Comparison of ENCODE assay signal across 17 cellular contexts in the genomic region with DNA sequence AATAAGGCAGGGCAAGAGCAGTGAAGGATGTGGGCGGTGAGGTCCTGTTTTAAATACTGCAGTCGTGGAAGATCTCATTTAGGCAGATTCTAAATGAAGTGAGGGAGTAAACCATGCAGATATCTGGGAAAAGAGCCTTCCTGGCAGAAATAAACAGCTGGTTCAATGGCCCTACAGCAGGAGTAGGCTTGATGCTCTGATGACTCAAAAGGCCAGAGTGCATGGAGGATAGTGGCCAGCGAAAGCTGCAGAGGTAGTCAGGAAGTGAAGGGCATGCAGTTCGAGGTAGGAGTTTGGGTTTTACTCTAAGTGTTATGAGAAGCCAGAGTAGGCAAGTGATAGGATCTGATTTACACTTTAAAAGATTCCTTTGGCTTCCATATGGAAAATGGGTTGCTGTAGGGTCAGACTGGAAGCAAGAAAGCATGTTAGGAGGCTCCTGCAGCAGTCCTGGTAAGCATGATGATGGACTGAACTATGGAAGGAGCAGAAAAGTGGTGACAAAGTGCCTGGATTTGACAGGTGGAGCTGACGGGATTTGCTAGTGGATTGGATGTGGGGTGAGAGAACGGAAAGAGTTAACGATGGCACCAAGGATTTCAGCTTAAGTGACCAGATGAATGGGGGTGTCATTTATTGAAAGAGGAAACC.
DNase-seq lines count a peak whose midpoint lies in the region; FAIRE-seq and TF ChIP-seq lines count a peak whose summit lies in the region.
"Had no signal": no experiment of that assay in that cellular context is flagged by ENCODE, and none has a peak within 500 bp of the region (broad histone marks: within the 10 kb centered on the region; RNA-seq: fewer than 3 reads in every experiment).

No MANE protein-coding gene starts in this region.

- in situ Hi-C loops in GM23248 (cut with MboI), result no loop called here

- TF ChIP-seq POLR2A in endothelial cell of umbilical vein (IDR thresholded peaks at IDR 0.05; ENCODE audit: low read depth, low read length) (no peak), GM12892 (IDR thresholded peaks at IDR 0.05; ENCODE audit: low read depth, low read length) (no peak)

- H3K27me3 ChIP-seq in GM23248 (replicated peaks; ENCODE audit: insufficient read depth), result no peaks in the 10 kb centered on the region
- no peaks in the 10 kb centered on the region for H3K27me3 ChIP-seq in endothelial cell of umbilical vein (ENCODE audit: control insufficient read depth in 2 of 2, insufficient read depth in 2 of 2, low read length in 2 of 2)
- no peaks in the 10 kb centered on the region for H3K27me3 ChIP-seq in smooth muscle cell (ENCODE audit: low read depth)
- H3K27me3 ChIP-seq in effector memory CD4-positive, alpha-beta T cell (replicated peaks; ENCODE audit: control insufficient read depth, insufficient read depth, low read length, poor library complexity, severe bottlenecking), result no peaks in the 10 kb centered on the region

- H3F3A ChIP-seq in GM23248 (ENCODE audit: insufficient read depth) (peaks cover 15% of the 10 kb centered on the region; the same call in 1 of the 2 replicates), smooth muscle cell (ENCODE audit: low read depth) (peaks cover 3% of the 10 kb centered on the region)

- H4K20me1 ChIP-seq in GM23248 (ENCODE audit: insufficient read depth), result no peaks in the 10 kb centered on the region
- no peaks in the 10 kb centered on the region for H4K20me1 ChIP-seq in endothelial cell of umbilical vein (replicated peaks; ENCODE audit: control insufficient read depth, extremely low read depth, insufficient read depth, low read length)
- H4K20me1 ChIP-seq in smooth muscle cell (ENCODE audit: low read depth), result no peaks in the 10 kb centered on the region

- H3K36me3 ChIP-seq in GM23248 (ENCODE audit: low read depth) (no peaks in the 10 kb centered on the region), endothelial cell of umbilical vein (ENCODE audit: control insufficient read depth in 2 of 2, extremely low read depth in 1 of 2, insufficient read depth in 2 of 2, low read length in 2 of 2) (no peaks in the 10 kb centered on the region), smooth muscle cell (ENCODE audit: low read depth) (no peaks in the 10 kb centered on the region)
- no peaks in the 10 kb centered on the region for H3K36me3 ChIP-seq in effector memory CD4-positive, alpha-beta T cell (ENCODE audit: control insufficient read depth, insufficient read depth, low read length)

- BruUV-seq in endothelial cell of umbilical vein (replicated peaks; lab: Mats Ljungman, UMichigan), result no TSS peak

- peaks cover 38% of the 10 kb centered on the region for H3K4me1 ChIP-seq in GM23248 (ENCODE audit: insufficient read depth)
- peaks cover 16% of the 10 kb centered on the region for H3K4me1 ChIP-seq in endothelial cell of umbilical vein (ENCODE audit: control insufficient read depth, extremely low read depth, insufficient read depth, low read length)
- peaks cover 6% of the 10 kb centered on the region for H3K4me1 ChIP-seq in smooth muscle cell (ENCODE audit: low read depth)
- no peaks in the 10 kb centered on the region for H3K4me1 ChIP-seq in effector memory CD4-positive, alpha-beta T cell (ENCODE audit: control insufficient read depth, insufficient read depth, low read length, poor library complexity, severe bottlenecking)

- TF ChIP-seq CTCF in endothelial cell of umbilical vein (IDR thresholded peaks at IDR 0.05; ENCODE audit: extremely low read depth in 1 of 2, insufficient read depth in 1 of 2, low read depth in 1 of 2, low read length in 2 of 2), result no peak
- no peak for TF ChIP-seq CTCF in smooth muscle cell (IDR thresholded peaks at IDR 0.05; ENCODE audit: borderline replicate concordance, insufficient read depth, poor library complexity, severe bottlenecking)

- dilution Hi-C loops in endothelial cell of umbilical vein (cut with MboI; ENCODE audit: extremely low pct_ligation_motif_present, low sequenced_read_pairs), result no loop called here

- FAIRE-seq in endothelial cell of umbilical vein (lab: Jason Lieb, UNC), result peak; percentile 67
- FAIRE-seq in GM12892 (lab: Jason Lieb, UNC), result no peak
- FAIRE-seq: G401.6, H1 had no signal

- no peak overlapping the region for H3K4me3 ChIP-seq in GM23248
- H3K4me3 ChIP-seq in endothelial cell of umbilical vein (replicated peaks in 1 of 3; ENCODE audit: insufficient read depth in 1 of 3, low read depth in 1 of 3, low read length in 3 of 3), result no peak overlapping the region
- no peak overlapping the region for H3K4me3 ChIP-seq in smooth muscle cell
- H3K4me3 ChIP-seq in effector memory CD4-positive, alpha-beta T cell (ENCODE audit: insufficient read depth, low read depth, low read length, poor library complexity, severe bottlenecking), result no peak overlapping the region

- no peak overlapping the region for H2AFZ ChIP-seq in GM23248
- no peak overlapping the region for H2AFZ ChIP-seq in endothelial cell of umbilical vein (ENCODE audit: low read depth, low read length)
- no peak overlapping the region for H2AFZ ChIP-seq in smooth muscle cell (ENCODE audit: low read depth)

- H3K4me2 ChIP-seq in GM23248 (ENCODE audit: unreplicated experiment) (peak overlapping the region; percentile 6), endothelial cell of umbilical vein (ENCODE audit: insufficient read depth, low read length) (no peak overlapping the region), smooth muscle cell (peak overlapping the region; percentile 56)
- H3K4me2 ChIP-seq: KMS-11 had no signal

- H3K9me1 ChIP-seq in endothelial cell of umbilical vein (replicated peaks; ENCODE audit: control insufficient read depth, extremely low read depth, insufficient read depth, low read length), result no peaks in the 10 kb centered on the region

- no peaks in the 10 kb centered on the region; the same call in 1 of the 2 replicates for H3K9me2 ChIP-seq in GM23248 (ENCODE audit: insufficient read depth)

- H3K79me2 ChIP-seq in GM23248 (ENCODE audit: insufficient read depth), result no peaks in the 10 kb centered on the region
- no peaks in the 10 kb centered on the region for H3K79me2 ChIP-seq in endothelial cell of umbilical vein (ENCODE audit: control insufficient read depth, insufficient read depth, low read length)
- H3K79me2 ChIP-seq in smooth muscle cell (ENCODE audit: low read depth), result no peaks in the 10 kb centered on the region

- POLR2A ChIA-PET in endothelial cell of umbilical vein (lab: Charles Lee), result no interaction called here

- WGBS in GM23248 (ENCODE audit: low coverage in 1 of 2, low lambda C conversion rate in 2 of 2, missing lambda C conversion rate in 2 of 2), 2 experiments, result 88 to 89% methylated on average over 7 of the region's 7 CpGs
- WGBS in smooth muscle cell (ENCODE audit: low lambda C conversion rate), result 64% methylated on average over 7 of the region's 7 CpGs

- CTCF ChIA-PET in endothelial cell of umbilical vein (lab: Charles Lee), result interaction anchor here (1.0 to 1.4 kb wide), 2 partner anchors 101 to 240 kb away, joined by 3 read pairs; no protein-coding TSS in a partner anchor

- H3K9ac ChIP-seq in GM23248, result no peak overlapping the region
- no peak overlapping the region for H3K9ac ChIP-seq in endothelial cell of umbilical vein (replicated peaks; ENCODE audit: extremely low read depth, insufficient read depth, low read length)
- no peak overlapping the region for H3K9ac ChIP-seq in smooth muscle cell (ENCODE audit: low read depth)
- H3K9ac ChIP-seq: KMS-11 had no signal

- DNase-seq in GM23248 (no peak), RPMI7951 (ENCODE audit: low read depth) (peak; percentile 74), endothelial cell of umbilical vein (ENCODE audit: low read depth, low spot score) (peak; percentile 11), smooth muscle cell (lab: John Stamatoyannopoulos, UW; ENCODE audit: unreplicated experiment) (no peak), NCI-H2029 (lab: John Stamatoyannopoulos, UW) (no peak), GM12892 (ENCODE audit: insufficient read length) (no peak)
- no peak for DNase-seq in effector memory CD4-positive, alpha-beta T cell
- DNase-seq: ACHN; Calu3; CD4-positive, alpha-beta T cell; NCI-H1105 treated with DMSO at 0.1 percent for 48 hours; NCI-H446 treated with DMSO at 0.1 percent for 48 hours; NCI-H748 treated with DMSO at 0.1 percent for 48 hours; RPMI8226 had no signal

- intact Hi-C loops in endothelial cell of umbilical vein (cut with micrococcal nuclease), result loop anchor here (2.0 kb wide), 1 partner anchor 36 kb away; no protein-coding TSS in a partner anchor

- H3K27ac ChIP-seq in GM23248 (no peak overlapping the region), endothelial cell of umbilical vein (ENCODE audit: insufficient read depth, low read depth, low read length) (peak overlapping the region; percentile 62), smooth muscle cell (ENCODE audit: low read depth) (peak overlapping the region; percentile 64)
- H3K27ac ChIP-seq in effector memory CD4-positive, alpha-beta T cell (ENCODE audit: insufficient read depth, low read length, poor library complexity, severe bottlenecking), result no peak overlapping the region
- H3K27ac ChIP-seq: KMS-11 had no signal

- H3K9me3 ChIP-seq in GM23248 (ENCODE audit: low read depth) (no peaks in the 10 kb centered on the region), endothelial cell of umbilical vein (replicated peaks; ENCODE audit: control insufficient read depth, insufficient read depth, low read length) (no peaks in the 10 kb centered on the region), smooth muscle cell (replicated peaks; ENCODE audit: low read depth) (no peaks in the 10 kb centered on the region)
- no peaks in the 10 kb centered on the region for H3K9me3 ChIP-seq in effector memory CD4-positive, alpha-beta T cell (ENCODE audit: control insufficient read depth, low read length)

TF ChIP-seq in endothelial cell of umbilical vein, 7 proteins besides CTCF, POLR2A, EP300 and RAD21:
- TF ChIP-seq MYC (IDR thresholded peaks at IDR 0.05; ENCODE audit: low read depth, low read length) (no peak), FOS (IDR thresholded peaks at IDR 0.05; ENCODE audit: borderline replicate concordance, insufficient read depth, low read length) (peak; percentile 39)

Comparison
In these comparisons a context has a peak if more than half of its experiments do, and no peak if none do; other contexts are left out.
1. DNase-seq: peak in RPMI7951 (single experiment) and endothelial cell of umbilical vein (single experiment); none in GM23248 (single experiment), smooth muscle cell (single experiment), NCI-H2029 (single experiment), effector memory CD4-positive, alpha-beta T cell (0 of 3) and GM12892 (single experiment).
2. H3K27ac ChIP-seq: peak in endothelial cell of umbilical vein (single experiment) and smooth muscle cell (single experiment); none in GM23248 (single experiment) and effector memory CD4-positive, alpha-beta T cell (single experiment).